In the genomic region with DNA sequence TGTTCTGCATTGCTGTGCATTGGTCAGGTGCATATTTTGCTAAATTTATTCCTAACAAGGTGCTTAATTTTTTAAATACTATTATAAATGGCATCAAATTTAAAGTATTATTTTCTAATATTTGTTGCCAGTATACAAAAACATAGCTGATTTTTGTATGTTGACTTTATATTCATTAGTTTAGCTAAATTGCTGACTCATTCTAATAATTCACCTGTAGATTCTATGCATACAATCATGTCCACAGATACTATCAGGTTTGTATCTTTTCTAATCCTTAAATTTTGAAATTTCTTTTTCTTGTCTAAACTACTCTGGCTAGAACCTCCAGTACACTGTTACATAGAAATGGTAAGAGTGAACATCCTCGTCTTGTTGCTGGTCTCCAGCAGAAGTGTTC, we compare ENCODE assay signal across 32 cellular contexts.
"Had no signal": no experiment of that assay in that cellular context is flagged by ENCODE, and none has a peak within 500 bp of the region (broad histone marks: within the 10 kb centered on the region; RNA-seq: fewer than 3 reads in every experiment).

No MANE protein-coding gene starts in this region.

- H3K27ac ChIP-seq: adrenal gland, ascending aorta, body of pancreas, brain microvascular endothelial cell, breast epithelium, cardiac muscle cell had no signal

- H3K4me1 ChIP-seq: adrenal gland, body of pancreas, breast epithelium had no signal

- H3K36me3 ChIP-seq: adrenal gland, ascending aorta, brain microvascular endothelial cell, breast epithelium, cardiac muscle cell had no signal

- DNase-seq: activated effector memory CD4-positive, alpha-beta T cell treated with anti-CD3 and anti-CD28 coated beads, Interleukin-2, amount 50 U/mL, for 16 hours; activated effector memory CD4-positive, alpha-beta T cell treated with Interleukin-2 at 50 U/mL for 16 hours; activated gamma-delta T cell; activated gamma-delta T cell treated with Interleukin-2 at 50 U/mL for 16 hours; activated naive CD4-positive, alpha-beta T cell; activated naive CD4-positive, alpha-beta T cell treated with anti-CD3 and anti-CD28 coated beads for 36 hours; activated naive CD4-positive, alpha-beta T cell treated with anti-CD3 and anti-CD28 coated beads, Interleukin-2, amount 10 ng/mL, durations not matched to agents 7 days and 5 days; activated naive CD4-positive, alpha-beta T cell treated with anti-CD3 and anti-CD28 coated beads, Interleukin-2, amount 50 U/mL, for 16 hours; activated naive CD4-positive, alpha-beta T cell treated with Interleukin-2 at 50 U/mL for 16 hours; activated naive CD8-positive, alpha-beta T cell treated with anti-CD3 and anti-CD28 coated beads for 36 hours; activated naive CD8-positive, alpha-beta T cell treated with anti-CD3 and anti-CD28 coated beads, Interleukin-2, amount 10 ng/mL, durations not matched to agents 7 days and 5 days; activated naive CD8-positive, alpha-beta T cell treated with anti-CD3 and anti-CD28 coated beads, Interleukin-2, amount 50 U/mL, for 24 hours; activated T-cell treated with anti-CD3 and anti-CD28 coated beads, Interleukin-2, amount 50 U/mL, for 24 hours; activated T-cell treated with anti-CD3 and anti-CD28 coated beads, Interleukin-2, amount 50 U/mL, for 4 hours; activated T-cell treated with anti-CD3 and anti-CD28 coated beads, Interleukin-2, amount 50 U/mL, for 48 hours; activated T-cell treated with anti-CD3 and anti-CD28 coated beads, Interleukin-2, amount 50 U/mL, for 72 hours; adrenal gland; amniotic stem cell; amygdala; anterior cingulate cortex; aorta; body of pancreas; brain microvascular endothelial cell; caudate nucleus; central memory CD4-positive, alpha-beta T cell; cerebellar nuclear complex had no signal

- H3K27me3 ChIP-seq: adrenal gland, ascending aorta, body of pancreas, brain microvascular endothelial cell, breast epithelium, cardiac muscle cell had no signal

- H3K9me3 ChIP-seq: adrenal gland, ascending aorta had no signal

- FAIRE-seq: bronchial epithelial cell had no signal

- H3K4me3 ChIP-seq: adrenal gland, ascending aorta, body of pancreas, breast epithelium, cardiac muscle cell had no signal

- ATAC-seq: activated naive CD4-positive, alpha-beta T cell treated with anti-CD3 and anti-CD28 coated beads, Interleukin-2, amount 50 U/mL, for 72 hours; activated naive CD8-positive, alpha-beta T cell treated with anti-CD3 and anti-CD28 coated beads, Interleukin-2, amount 50 U/mL, for 24 hours; activated T-cell treated with anti-CD3 and anti-CD28 coated beads, Interleukin-2, amount 50 U/mL, for 4 hours; activated T-cell treated with anti-CD3 and anti-CD28 coated beads, Interleukin-2, amount 50 U/mL, for 72 hours; activated T-helper 17 cell treated with anti-CD3 and anti-CD28 coated beads, Interleukin-2, amount 50 U/mL, for 72 hours; body of pancreas had no signal
